8 cellular contexts compared by ENCODE assay signal in the genomic region with DNA sequence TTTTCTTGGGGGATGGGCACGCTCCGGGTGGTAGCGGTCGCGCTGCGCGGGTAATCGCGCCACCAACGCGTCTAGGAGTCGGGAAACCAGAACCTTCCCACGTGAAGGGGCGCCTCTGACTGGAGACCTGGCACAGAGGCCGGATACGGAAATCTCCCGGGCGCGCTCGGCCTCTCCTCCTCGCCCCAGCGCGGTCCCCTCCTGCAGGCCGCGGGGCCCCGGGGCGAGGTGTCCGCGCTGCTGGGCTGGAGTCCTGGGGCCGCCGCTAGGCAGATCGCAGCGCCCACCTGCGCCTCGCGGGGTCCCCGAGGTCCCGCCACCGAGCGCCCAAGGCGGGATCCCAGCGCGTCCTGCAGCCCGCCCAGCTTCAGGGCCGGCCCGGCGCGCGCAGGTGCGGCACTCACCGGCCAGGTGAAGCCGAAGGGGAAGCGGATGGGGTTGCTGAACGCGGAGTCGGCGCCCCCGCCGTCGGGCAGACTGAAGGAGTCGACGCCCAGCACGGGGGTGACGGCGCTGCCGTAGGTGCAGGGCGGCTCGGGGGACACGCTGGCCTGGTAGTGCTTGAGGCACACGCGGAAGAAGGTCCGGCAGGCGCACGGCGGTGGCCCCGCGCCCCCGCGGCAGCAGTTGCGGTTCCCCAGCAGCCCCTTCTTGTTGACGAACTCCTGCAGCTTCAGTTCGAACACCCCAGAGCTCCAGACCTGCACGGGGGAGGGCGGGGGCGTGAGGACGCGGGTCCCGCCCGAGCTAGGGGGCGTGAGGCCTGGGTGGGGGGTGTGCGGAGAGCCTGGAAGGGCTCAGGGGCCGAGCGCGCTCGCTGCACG. TPM values are rescaled to one million over a fixed set of nuclear protein-coding genes. Genes with fewer than 3 reads are reported as not detected.
DNase-seq lines count a peak whose midpoint lies in the region; ATAC-seq, FAIRE-seq and TF ChIP-seq lines count a peak whose summit lies in the region.

No MANE protein-coding gene starts in this region.

- no peaks in the 10 kb centered on the region for H3K9me3 Mint-ChIP-seq in activated naive CD4-positive, alpha-beta T cell treated with anti-CD3 and anti-CD28 coated beads, Interleukin-2, amount 50 U/mL, for 24 hours

- WGBS in stomach, 5 donors, result 3 to 9% (median 7%) methylated on average over 14 to 96 of the region's 96 CpGs

- H3K9ac ChIP-seq in kidney (ENCODE audit: low read length in 2 of 2), result no peak overlapping the region

- peak in 2 of 3 experiments; percentile 72 to 81 for DNase-seq in NCI-H1417 (lab: John Stamatoyannopoulos, UW)
- no peak for DNase-seq in NCI-H1417 treated with DMSO at 0.1 percent for 48 hours (lab: John Stamatoyannopoulos, UW)
- DNase-seq in kidney, result peak; percentile 70
- DNase-seq in stomach, result no peak
- no peak for DNase-seq in HCEC 1CT
- DNase-seq in GDM1 (lab: John Stamatoyannopoulos, UW), result no peak

- peaks cover 2% of the 10 kb centered on the region for H3K36me3 Mint-ChIP-seq in activated naive CD4-positive, alpha-beta T cell treated with anti-CD3 and anti-CD28 coated beads, Interleukin-2, amount 50 U/mL, for 24 hours

- H3K4me3 Mint-ChIP-seq in activated naive CD4-positive, alpha-beta T cell treated with anti-CD3 and anti-CD28 coated beads, Interleukin-2, amount 50 U/mL, for 24 hours, result peak overlapping the region; percentile 82

- intact Hi-C loops in kidney (cut with DNase I), result no loop called here
- intact Hi-C loops in stomach (cut with DNase I; ENCODE audit: low total_unique reads), result loop anchor here (10.0 kb wide), 1 partner anchor 455 kb away; no protein-coding TSS in a partner anchor

- peaks cover 17% of the 10 kb centered on the region for H3K27me3 Mint-ChIP-seq in activated naive CD4-positive, alpha-beta T cell treated with anti-CD3 and anti-CD28 coated beads, Interleukin-2, amount 50 U/mL, for 24 hours

- H3K4me1 ChIP-seq in kidney (ENCODE audit: control insufficient read depth in 1 of 2, insufficient read depth in 1 of 2, low read depth in 1 of 2, low read length in 2 of 2), result peaks cover 0 to 25% of the 10 kb centered on the region in 2 donors
- peaks cover 59 to 79% (median 71%) of the 10 kb centered on the region in 4 donors for H3K4me1 ChIP-seq in stomach

- H3K27ac ChIP-seq in kidney (ENCODE audit: low read depth in 2 of 2, low read length in 2 of 2) (peak overlapping the region in 1 of 2 donors; percentile 43), stomach (peak overlapping the region; percentile 73 to 87 (median 77))

- H3K27ac Mint-ChIP-seq in activated naive CD4-positive, alpha-beta T cell treated with anti-CD3 and anti-CD28 coated beads, Interleukin-2, amount 50 U/mL, for 24 hours, result peak overlapping the region; percentile 12

- H3K27me3 ChIP-seq in stomach, result peaks cover 12 to 95% (median 63%) of the 10 kb centered on the region in 3 donors

- no peak for FAIRE-seq in kidney (lab: Jason Lieb, UNC)

- H3K9me3 ChIP-seq in kidney (ENCODE audit: control insufficient read depth in 1 of 2, low read length in 2 of 2) (no peaks in the 10 kb centered on the region), stomach (no peaks in the 10 kb centered on the region)

- TF ChIP-seq EP300 in stomach (IDR thresholded peaks at IDR 0.05), result no peak

- H3K4me3 ChIP-seq in kidney (ENCODE audit: low read length in 2 of 2), result peak overlapping the region; percentile 53 to 64
- peak overlapping the region; percentile 66 to 88 (median 78) for H3K4me3 ChIP-seq in stomach

- no peak for TF ChIP-seq POLR2A in stomach (IDR thresholded peaks at IDR 0.05)

- H3K36me3 ChIP-seq in kidney (ENCODE audit: control insufficient read depth in 1 of 2, insufficient read depth in 2 of 2, low read length in 2 of 2) (no peaks in the 10 kb centered on the region), stomach (peaks cover 0 to 19% (median 11%) of the 10 kb centered on the region in 4 donors)

- H3K4me1 Mint-ChIP-seq in activated naive CD4-positive, alpha-beta T cell treated with anti-CD3 and anti-CD28 coated beads, Interleukin-2, amount 50 U/mL, for 24 hours, result peaks cover 43% of the 10 kb centered on the region

- TF ChIP-seq CTCF in kidney (IDR thresholded peaks at IDR 0.05; ENCODE audit: borderline replicate concordance, extremely low read depth, insufficient read depth), result no peak
- no peak for TF ChIP-seq CTCF in stomach (IDR thresholded peaks at IDR 0.05)

- ATAC-seq in GM19467 (IDR thresholded peaks at IDR 0.05; ENCODE audit: unreplicated experiment), result no peak

RNA-seq across cellular contexts. Expression of gene DLL1, which starts 1.6 kb away (rescaled TPM):
- total RNA-seq in kidney, result 11.9 TPM
- polyA plus RNA-seq in kidney (ENCODE audit: insufficient read depth, low read depth, low replicate concordance), result 4.5 TPM
- total RNA-seq in stomach, result 10 to 100 TPM in 2 of 5 donors, 1 to 10 TPM in 2, not detected in 1; 4.2 to 38.5 (median 9.6) TPM
- 10 to 100 TPM in 1 of 3 donors, 1 to 10 TPM in 2; 3.4 to 14.1 (median 5.5) TPM for polyA plus RNA-seq in stomach

RNA-seq across cellular contexts. Expression of gene FAM120B, which starts 17.2 kb away (rescaled TPM):
- total RNA-seq in kidney, result 34.8 TPM
- 16.5 TPM for polyA plus RNA-seq in kidney (ENCODE audit: insufficient read depth, low read depth, low replicate concordance)
- total RNA-seq in stomach, result 10 to 100 TPM; 26.4 to 66.5 (median 29.9) TPM
- polyA plus RNA-seq in stomach, result 1 to 10 TPM; 6.4 to 9.9 (median 9.4) TPM

Comparison
In these comparisons a context has a peak if more than half of its experiments do, and no peak if none do; other contexts are left out.
1. DNase-seq: peak in NCI-H1417 (2 of 3) and kidney (single experiment); none in NCI-H1417 treated with DMSO at 0.1 percent for 48 hours (single experiment), stomach (single experiment), HCEC 1CT (single experiment) and GDM1 (single experiment).